8 cellular contexts compared by ENCODE assay signal in genomic region chr17:76385892-76386786, GRCh38. TPM values are rescaled to one million over a fixed set of nuclear protein-coding genes. Genes with fewer than 3 reads are reported as not detected.
DNase-seq lines count a peak whose midpoint lies in the region; ATAC-seq and TF ChIP-seq lines count a peak whose summit lies in the region.

No MANE protein-coding gene starts in this region.

- peak; percentile 87 for DNase-seq in 8988T
- DNase-seq in NCI-H510A (lab: John Stamatoyannopoulos, UW), result peak; percentile 45
- peak; percentile 92 for DNase-seq in activated CD4-positive, alpha-beta T cell treated with anti-CD3 and anti-CD28 coated beads for 48 hours
- no peak for DNase-seq in coronary artery (ENCODE audit: low spot score)
- peak; percentile 87 for DNase-seq in lower lobe of right lung
- DNase-seq in stimulated activated CD8-positive, alpha-beta memory T cell treated with anti-CD3 and anti-CD28 coated beads, Interleukin-15, amount 100 ng/mL, for 1 hour (ENCODE audit: low read depth), result peak; percentile 75

- H3K27me3 ChIP-seq in lower lobe of right lung (ENCODE audit: low read depth), result no peaks in the 10 kb centered on the region

- peak overlapping the region in 1 of 2 donors; percentile 94 for H3K27ac ChIP-seq in coronary artery
- H3K27ac ChIP-seq in lower lobe of right lung, result no peak overlapping the region

- no peaks in the 10 kb centered on the region for H3K9me3 ChIP-seq in lower lobe of right lung

- peaks cover 38% of the 10 kb centered on the region for H3K4me1 ChIP-seq in lower lobe of right lung

- TF ChIP-seq CTCF in coronary artery (IDR thresholded peaks at IDR 0.05) (peak; percentile 84), lower lobe of right lung (IDR thresholded peaks at IDR 0.05) (peak; percentile 94)

- peak overlapping the region; percentile 83 for H3K4me3 ChIP-seq in coronary artery
- peak overlapping the region; percentile 70 for H3K4me3 ChIP-seq in lower lobe of right lung

- ATAC-seq in GM18868 (IDR thresholded peaks at IDR 0.05; ENCODE audit: unreplicated experiment) (peak; percentile 35), lower lobe of right lung (peak; percentile 65 to 72), HG03280 (IDR thresholded peaks at IDR 0.05; ENCODE audit: unreplicated experiment) (no peak)

- intact Hi-C loops in lower lobe of right lung (cut with DNase I), result no loop called here

- H3K36me3 ChIP-seq in lower lobe of right lung, result peaks cover 17% of the 10 kb centered on the region

RNA-seq across cellular contexts. Expression of gene SPHK1, which starts 1.7 kb away (rescaled TPM):
- 8.2 TPM for total RNA-seq in lower lobe of right lung

RNA-seq across cellular contexts. Expression of gene PRPSAP1, which starts 32.4 kb away (rescaled TPM):
- total RNA-seq in lower lobe of right lung, result 70.4 TPM
